In genomic region chr5:150158170-150158949, GRCh38 we compare ENCODE assay signal across 15 cellular contexts. TPM values are rescaled to one million over a fixed set of nuclear protein-coding genes. Genes with fewer than 3 reads are reported as not detected.
A peak's percentile ranks its signal among the peaks of the same experiment; 100 is the strongest.
DNase-seq lines count a peak whose midpoint lies in the region; ATAC-seq, FAIRE-seq and TF ChIP-seq lines count a peak whose summit lies in the region.
"Had no signal": no experiment of that assay in that cellular context is flagged by ENCODE, and none has a peak within 500 bp of the region (broad histone marks: within the 10 kb centered on the region; RNA-seq: fewer than 3 reads in every experiment).

No MANE protein-coding gene starts in this region.

- POLR2A ChIA-PET in K562 (lab: Yijun Ruan, JAX): interaction anchor here (0.5 to 0.7 kb wide), 2 partner anchors 34 to 67 kb away, joined by 3 read pairs; no protein-coding TSS in a partner anchor

- H3K4me1 ChIP-seq in K562 (replicated peaks in 1 of 2; ENCODE audit: control insufficient read depth in 2 of 2, insufficient read depth in 2 of 2, low read length in 2 of 2) (peaks cover 24 to 26% of the 10 kb centered on the region in 2 experiments), smooth muscle cell (ENCODE audit: low read depth) (peaks cover 11% of the 10 kb centered on the region), Karpas-422 (ENCODE audit: low read length) (peaks cover 20% of the 10 kb centered on the region)

- TF ChIP-seq CTCF in K562 (IDR thresholded peaks at IDR 0.05 in 2 of 3, conservative IDR thresholded peaks at IDR 0.05 in 1 of 3; ENCODE audit: insufficient read depth in 2 of 3, low read depth in 1 of 3, low read length in 3 of 3) (no peak), smooth muscle cell (IDR thresholded peaks at IDR 0.05; ENCODE audit: borderline replicate concordance, insufficient read depth, poor library complexity, severe bottlenecking) (no peak)

- H3K9ac ChIP-seq in K562 (ENCODE audit: insufficient read depth in 1 of 2, low read depth in 2 of 2, low read length in 2 of 2) (no peak overlapping the region), smooth muscle cell (ENCODE audit: low read depth) (no peak overlapping the region), Karpas-422 (ENCODE audit: low read length) (no peak overlapping the region)

- 34% methylated on average over 12 of the region's 12 CpGs for WGBS in K562 (ENCODE audit: insufficient coverage, low coverage, missing lambda C conversion rate)
- 42% methylated on average over 11 of the region's 12 CpGs for WGBS in smooth muscle cell (ENCODE audit: low lambda C conversion rate)

- H3K9me1 ChIP-seq in K562 (ENCODE audit: control insufficient read depth, insufficient read depth, low read length): no peaks in the 10 kb centered on the region

- H3K79me2 ChIP-seq in K562 (ENCODE audit: control insufficient read depth, insufficient read depth, low read length): no peaks in the 10 kb centered on the region
- H3K79me2 ChIP-seq in smooth muscle cell (ENCODE audit: low read depth): peaks cover 21% of the 10 kb centered on the region
- no peaks in the 10 kb centered on the region for H3K79me2 ChIP-seq in Karpas-422 (ENCODE audit: low read length)

- CTCF ChIA-PET in K562 (lab: Yijun Ruan, JAX; ENCODE audit: low intra/inter-chr PET ratio): interaction anchor here (0.6 kb wide), 1 partner anchor 28 kb away, joined by 3 read pairs; no protein-coding TSS in a partner anchor

- H3K4me2 ChIP-seq in K562 (ENCODE audit: insufficient read depth, low read length): no peak overlapping the region
- no peak overlapping the region for H3K4me2 ChIP-seq in smooth muscle cell
- H3K4me2 ChIP-seq in Karpas-422 (ENCODE audit: low read depth, low read length, poor library complexity, severe bottlenecking): no peak overlapping the region

- in situ Hi-C loops in K562 (cut with MboI): no loop called here

- H3K27ac ChIP-seq in K562 (ENCODE audit: extremely low read depth, low read depth, low read length) (no peak overlapping the region), smooth muscle cell (ENCODE audit: low read depth) (peak overlapping the region; percentile 100), Karpas-422 (ENCODE audit: low read length) (no peak overlapping the region)

- H2AFZ ChIP-seq in K562 (ENCODE audit: low read depth, low read length) (no peak overlapping the region), smooth muscle cell (ENCODE audit: low read depth) (no peak overlapping the region), Karpas-422 (ENCODE audit: low read length) (no peak overlapping the region)

- BruUV-seq in K562 (replicated peaks; lab: Mats Ljungman, UMichigan): no TSS peak

- H3K4me3 ChIP-seq in K562 (no peak overlapping the region), smooth muscle cell (no peak overlapping the region), Karpas-422 (ENCODE audit: low read length) (no peak overlapping the region)

- H4K20me1 ChIP-seq in K562 (replicated peaks; ENCODE audit: control insufficient read depth, insufficient read depth, low read length) (no peaks in the 10 kb centered on the region; the same call in 1 of the 2 replicates), smooth muscle cell (ENCODE audit: low read depth) (peaks cover 11% of the 10 kb centered on the region), Karpas-422 (ENCODE audit: insufficient read depth, low read depth, low read length) (peaks cover 16% of the 10 kb centered on the region; the same call in 1 of the 2 replicates)

- H3K36me3 ChIP-seq in K562 (ENCODE audit: control insufficient read depth, insufficient read depth, low read length) (no peaks in the 10 kb centered on the region), smooth muscle cell (ENCODE audit: low read depth) (no peaks in the 10 kb centered on the region), Karpas-422 (ENCODE audit: insufficient read depth, low read length) (no peaks in the 10 kb centered on the region)

- FAIRE-seq in K562 (lab: Jason Lieb, UNC): no peak

- no peak for TF ChIP-seq RAD21 in K562 (CRISPR knock-in tag; conservative IDR thresholded peaks at IDR 0.05 in 1 of 2, IDR thresholded peaks at IDR 0.05 in 1 of 2)

- no peak for TF ChIP-seq POLR2A in K562 (conservative IDR thresholded peaks at IDR 0.05)

- H3K27me3 ChIP-seq in K562 (ENCODE audit: control insufficient read depth in 2 of 2, insufficient read depth in 2 of 2, low read length in 2 of 2) (peaks cover 10 to 25% of the 10 kb centered on the region in 2 experiments; a peak in 3 of 5 replicates), smooth muscle cell (ENCODE audit: low read depth) (no peaks in the 10 kb centered on the region), Karpas-422 (ENCODE audit: low read length) (no peaks in the 10 kb centered on the region)

- H3K9me2 ChIP-seq in Karpas-422 (replicated peaks; ENCODE audit: insufficient read depth, low read length): no peaks in the 10 kb centered on the region

- TF ChIP-seq EP300 in K562 (IDR thresholded peaks at IDR 0.05; ENCODE audit: low read length): no peak

- H3F3A ChIP-seq in smooth muscle cell (ENCODE audit: low read depth): peaks cover 21% of the 10 kb centered on the region

- no peak for ATAC-seq in K562
- ATAC-seq: activated CD8-positive, alpha-beta T cell treated with anti-CD3 and anti-CD28 coated beads for 36 hours had no signal

- intact Hi-C loops in K562 (cut with micrococcal nuclease): no loop called here

- DNase-seq in EL (peak; percentile 61), K562 (ENCODE audit: extremely low read depth in 1 of 4, low spot score in 3 of 4) (no peak), iris pigment epithelial cell (ENCODE audit: low read depth) (peak; percentile 47), smooth muscle cell (lab: John Stamatoyannopoulos, UW; ENCODE audit: unreplicated experiment) (no peak), T-helper 2 cell (no peak), HuH-7 (ENCODE audit: low spot score) (no peak), Karpas-422 (no peak), NCI-H1092 (lab: John Stamatoyannopoulos, UW) (no peak)
- DNase-seq: activated CD8-positive, alpha-beta T cell treated with anti-CD3 and anti-CD28 coated beads for 36 hours; activated naive CD8-positive, alpha-beta T cell treated with anti-CD3 and anti-CD28 coated beads for 36 hours; endodermal cell; H7; NCI-H2081; posterior cingulate gyrus had no signal

- H3K9me3 ChIP-seq in K562 (replicated peaks; ENCODE audit: control insufficient read depth, insufficient read depth, low read depth, low read length) (no peaks in the 10 kb centered on the region), smooth muscle cell (replicated peaks; ENCODE audit: low read depth) (no peaks in the 10 kb centered on the region), Karpas-422 (ENCODE audit: low read length) (no peaks in the 10 kb centered on the region)

RNA-seq across cellular contexts. Expression of gene PDGFRB, which starts 2.7 kb away (rescaled TPM):
- total RNA-seq in K562 (2011; cell fraction: chromatin; rRNA removed; ENCODE audit: low replicate concordance): 2.1 and 7.7 TPM in 2 replicates
- total RNA-seq in K562 (2011; cell fraction: nucleolus; rRNA removed): 1.8 and 5.2 TPM in 2 replicates
- total RNA-seq in K562 (2011; cell fraction: nucleoplasm; rRNA removed): 3.0 and 3.6 TPM in 2 replicates
- 0.09 TPM in 1 of 2 replicates, not detected in the other for total RNA-seq in K562 (2014; rRNA removed)
- total RNA-seq in K562 (2014; rRNA removed; fragmentation: Illumina TruSeq; extraction: Trizol): 0.07 and 0.13 TPM in 2 replicates
- not detected in 2 replicates for total RNA-seq in K562 (2015; rRNA removed; fragmentation: Illumina TruSeq; extraction: Trizol)
- 0.51 and 0.86 TPM in 2 replicates for total RNA-seq in K562 (2021)
- 1.1 and 1.5 TPM in 2 replicates for polyA plus RNA-seq in K562 (2011; rRNA removed)
- polyA plus RNA-seq in K562 (2011; cell fraction: cytosol; rRNA removed): 0.71 and 1.6 TPM in 2 replicates
- 2.5 and 3.8 TPM in 2 replicates for polyA plus RNA-seq in K562 (2011; cell fraction: nucleus; rRNA removed)
- polyA plus RNA-seq in K562 (2012): 0.14 and 0.29 TPM in 2 replicates
- 0.03 and 0.09 TPM in 2 replicates for polyA plus RNA-seq in K562 (2014; fragmentation: Illumina TruSeq; extraction: Trizol)
- not detected for polyA plus RNA-seq in K562 (2014; fragmentation: Nextera tagmentation; extraction: Ambion mirVana)
- polyA plus RNA-seq in K562 (2014; rRNA removed): 0.01 and 0.07 TPM in 2 replicates
- 0.48 and 1.0 TPM in 2 replicates for polyA minus RNA-seq in K562 (2011; rRNA and poly(A)+ RNA removed)
- polyA minus RNA-seq in K562 (2011; cell fraction: cytosol; rRNA and poly(A)+ RNA removed): 2.6 and 3.1 TPM in 2 replicates
- polyA minus RNA-seq in K562 (2011; cell fraction: nucleus; rRNA and poly(A)+ RNA removed): 1.5 and 3.9 TPM in 2 replicates
- total RNA-seq in smooth muscle cell: 362 and 370 TPM in 2 replicates
- polyA plus RNA-seq in smooth muscle cell: 390 and 522 TPM in 2 replicates
- not detected in 2 replicates for total RNA-seq in Karpas-422 (2014; rRNA removed; shearing (Covaris generic); ENCODE audit: low replicate concordance)

RNA-seq across cellular contexts. Expression of gene CDX1, which starts 8.2 kb away (rescaled TPM):
- total RNA-seq in K562 (2011; cell fraction: chromatin; rRNA removed; ENCODE audit: low replicate concordance): not detected in 2 replicates
- total RNA-seq in K562 (2011; cell fraction: nucleolus; rRNA removed): not detected in 2 replicates
- total RNA-seq in K562 (2011; cell fraction: nucleoplasm; rRNA removed): not detected in 2 replicates
- total RNA-seq in K562 (2014; rRNA removed): not detected in 2 replicates
- total RNA-seq in K562 (2014; rRNA removed; fragmentation: Illumina TruSeq; extraction: Trizol): not detected in 2 replicates
- total RNA-seq in K562 (2015; rRNA removed; fragmentation: Illumina TruSeq; extraction: Trizol): not detected in 2 replicates
- 0.16 TPM in 1 of 2 replicates, not detected in the other for total RNA-seq in K562 (2021)
- 0.06 TPM in 1 of 2 replicates, not detected in the other for polyA plus RNA-seq in K562 (2011; rRNA removed)
- polyA plus RNA-seq in K562 (2011; cell fraction: cytosol; rRNA removed): not detected in 2 replicates
- not detected in 2 replicates for polyA plus RNA-seq in K562 (2011; cell fraction: nucleus; rRNA removed)
- polyA plus RNA-seq in K562 (2012): not detected in 2 replicates
- polyA plus RNA-seq in K562 (2014; fragmentation: Illumina TruSeq; extraction: Trizol): not detected in 2 replicates
- not detected for polyA plus RNA-seq in K562 (2014; fragmentation: Nextera tagmentation; extraction: Ambion mirVana)
- polyA plus RNA-seq in K562 (2014; rRNA removed): not detected in 2 replicates
- polyA minus RNA-seq in K562 (2011; rRNA and poly(A)+ RNA removed): not detected in 2 replicates
- polyA minus RNA-seq in K562 (2011; cell fraction: cytosol; rRNA and poly(A)+ RNA removed): not detected in 2 replicates
- not detected in 2 replicates for polyA minus RNA-seq in K562 (2011; cell fraction: nucleus; rRNA and poly(A)+ RNA removed)
- 1.4 and 3.9 TPM in 2 replicates for total RNA-seq in smooth muscle cell
- 5.0 and 8.5 TPM in 2 replicates for polyA plus RNA-seq in smooth muscle cell
- total RNA-seq in Karpas-422 (2014; rRNA removed; shearing (Covaris generic); ENCODE audit: low replicate concordance): not detected in 2 replicates
- total RNA-seq: activated CD8-positive, alpha-beta T cell treated with anti-CD3 and anti-CD28 coated beads for 36 hours; activated naive CD8-positive, alpha-beta T cell treated with anti-CD3 and anti-CD28 coated beads for 36 hours; endodermal cell; T-helper 2 cell treated with Interferon-gamma antibody and Interleukin-4, amounts not matched to agents 100 ng/mL and 5 ng/mL, for 36 hours had no signal

RNA-seq across cellular contexts. Expression of gene SLC6A7, which starts 31.5 kb away (rescaled TPM):
- not detected in 2 replicates for total RNA-seq in K562 (2011; cell fraction: chromatin; rRNA removed; ENCODE audit: low replicate concordance)
- not detected in 2 replicates for total RNA-seq in K562 (2011; cell fraction: nucleolus; rRNA removed)
- total RNA-seq in K562 (2011; cell fraction: nucleoplasm; rRNA removed): not detected in 2 replicates
- not detected in 2 replicates for total RNA-seq in K562 (2014; rRNA removed)
- not detected in 2 replicates for total RNA-seq in K562 (2014; rRNA removed; fragmentation: Illumina TruSeq; extraction: Trizol)
- total RNA-seq in K562 (2015; rRNA removed; fragmentation: Illumina TruSeq; extraction: Trizol): not detected in 2 replicates
- total RNA-seq in K562 (2021): not detected in 2 replicates
- polyA plus RNA-seq in K562 (2011; rRNA removed): not detected in 2 replicates
- not detected in 2 replicates for polyA plus RNA-seq in K562 (2011; cell fraction: cytosol; rRNA removed)
- not detected in 2 replicates for polyA plus RNA-seq in K562 (2011; cell fraction: nucleus; rRNA removed)
- not detected in 2 replicates for polyA plus RNA-seq in K562 (2012)
- polyA plus RNA-seq in K562 (2014; fragmentation: Illumina TruSeq; extraction: Trizol): not detected in 2 replicates
- polyA plus RNA-seq in K562 (2014; fragmentation: Nextera tagmentation; extraction: Ambion mirVana): not detected
- polyA plus RNA-seq in K562 (2014; rRNA removed): not detected in 2 replicates
- not detected in 2 replicates for polyA minus RNA-seq in K562 (2011; rRNA and poly(A)+ RNA removed)
- not detected in 2 replicates for polyA minus RNA-seq in K562 (2011; cell fraction: cytosol; rRNA and poly(A)+ RNA removed)
- not detected in 2 replicates for polyA minus RNA-seq in K562 (2011; cell fraction: nucleus; rRNA and poly(A)+ RNA removed)
- total RNA-seq in smooth muscle cell: not detected in 2 replicates
- polyA plus RNA-seq in smooth muscle cell: 0.10 TPM in 1 of 2 replicates, not detected in the other
- not detected in 2 replicates for total RNA-seq in Karpas-422 (2014; rRNA removed; shearing (Covaris generic); ENCODE audit: low replicate concordance)
- total RNA-seq: activated CD8-positive, alpha-beta T cell treated with anti-CD3 and anti-CD28 coated beads for 36 hours; activated naive CD8-positive, alpha-beta T cell treated with anti-CD3 and anti-CD28 coated beads for 36 hours; endodermal cell; H7; T-helper 2 cell treated with Interferon-gamma antibody and Interleukin-4, amounts not matched to agents 100 ng/mL and 5 ng/mL, for 36 hours had no signal

Comparison
In these comparisons a context has a peak if more than half of its experiments do, and no peak if none do; other contexts are left out.
1. DNase-seq: peak in EL (single experiment) and iris pigment epithelial cell (single experiment); none in K562 (0 of 4), smooth muscle cell (single experiment), T-helper 2 cell (0 of 5), HuH-7 (single experiment), Karpas-422 (single experiment) and NCI-H1092 (single experiment).
2. RNA of gene PDGFRB, which starts 2.7 kb away (total RNA-seq): 362 to 370 TPM in smooth muscle cell; 0.07 to 7.7 TPM in K562 and not detected in Karpas-422; every median in the first group is over 10 times any median in the second.